In the genomic region with DNA sequence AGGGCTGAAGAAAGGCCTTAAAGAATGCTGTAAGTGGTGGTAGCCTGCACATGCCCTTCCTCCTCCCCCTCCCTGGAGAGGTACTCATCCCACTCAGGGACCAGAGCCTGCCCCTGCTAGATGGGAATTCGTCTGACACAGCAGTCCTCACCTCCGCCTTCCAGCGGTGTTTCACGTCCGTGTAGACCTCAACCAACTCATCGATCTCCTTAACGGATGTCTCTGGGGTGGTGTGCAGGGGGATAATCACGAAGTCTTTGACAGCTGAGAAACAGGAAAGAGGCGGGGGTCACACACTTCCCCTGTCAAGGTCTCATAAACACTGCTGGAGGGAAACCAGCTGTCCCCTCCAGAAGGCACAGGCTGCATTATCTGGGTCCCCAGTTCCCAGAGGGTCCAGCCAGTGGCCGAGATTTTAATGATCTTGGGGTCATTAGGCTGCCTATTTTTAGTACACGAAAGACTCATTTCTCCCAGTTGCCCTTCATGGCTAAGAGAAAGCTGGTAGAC, we compare ENCODE assay signal across 1 cellular context.
TF ChIP-seq lines count a peak whose summit lies in the region.

No MANE protein-coding gene starts in this region.

TF ChIP-seq in H1, 55 proteins besides CTCF, POLR2A, EP300 and RAD21:
- TF ChIP-seq CREB1 (IDR thresholded peaks at IDR 0.05) (no peak), CHD2 (IDR thresholded peaks at IDR 0.05; ENCODE audit: low read length) (no peak), CHD1 (IDR thresholded peaks at IDR 0.05; ENCODE audit: low read depth, low read length) (no peak), RNF2 (IDR thresholded peaks at IDR 0.05; ENCODE audit: borderline replicate concordance, low read depth, low read length, missing control alignments, poor library complexity, severe bottlenecking) (no peak), RXRA (IDR thresholded peaks at IDR 0.05; ENCODE audit: insufficient read depth, low read depth, low read length) (no peak), RBBP5 (IDR thresholded peaks at IDR 0.05; ENCODE audit: borderline replicate concordance, low read depth, low read length) (no peak), SP1 (IDR thresholded peaks at IDR 0.05; ENCODE audit: low read depth, low read length) (no peak), TCF12 (IDR thresholded peaks at IDR 0.05; ENCODE audit: low read depth, low read length) (no peak), ATF3 (IDR thresholded peaks at IDR 0.05; ENCODE audit: insufficient read depth, low read depth, low read length) (no peak), GTF2F1 (IDR thresholded peaks at IDR 0.05; ENCODE audit: borderline replicate concordance, low read depth, low read length) (no peak), CBX8 (IDR thresholded peaks at IDR 0.05; ENCODE audit: borderline replicate concordance, low read depth, low read length) (no peak), EGR1 (IDR thresholded peaks at IDR 0.05; ENCODE audit: borderline replicate concordance, low read depth, low read length) (no peak), POLR2AphosphoS5 (IDR thresholded peaks at IDR 0.05; ENCODE audit: low read depth, low read length) (no peak), KDM4A (IDR thresholded peaks at IDR 0.05; ENCODE audit: low read depth, low read length, severe bottlenecking) (no peak), JUND (IDR thresholded peaks at IDR 0.05; ENCODE audit: low read length) (no peak)
